In the genomic region with DNA sequence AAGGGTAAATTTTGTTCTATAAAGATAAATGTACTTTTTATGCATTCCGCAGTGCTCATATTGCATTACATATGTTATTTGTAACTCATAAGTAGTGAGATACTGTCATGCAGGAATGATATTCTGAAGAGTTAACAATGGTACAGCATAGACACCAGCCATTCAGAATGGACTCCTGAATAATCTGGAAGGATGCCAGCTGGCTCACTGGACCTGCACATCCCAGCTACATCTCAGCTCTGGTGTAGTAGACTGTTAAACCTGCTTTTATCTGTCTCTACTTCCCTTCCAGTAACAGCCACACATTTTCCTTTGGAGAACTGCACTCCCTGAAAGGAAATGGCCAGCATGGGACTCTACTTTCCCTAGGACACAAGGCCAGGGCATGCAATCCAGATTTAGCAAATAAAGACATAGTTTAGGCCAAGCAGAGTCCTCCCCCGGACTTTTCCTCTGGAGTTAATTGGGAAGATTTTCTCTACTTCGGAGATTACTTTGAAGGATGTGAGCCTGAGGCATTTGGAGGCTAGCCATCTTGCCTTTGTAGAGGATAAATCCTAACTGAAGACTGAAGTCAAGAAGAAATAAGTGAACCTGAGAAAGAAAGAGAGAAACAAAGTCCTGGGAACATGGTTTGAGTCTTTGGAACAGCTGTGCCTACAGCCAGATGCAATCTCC, we compare ENCODE assay signal across 12 cellular contexts.
DNase-seq lines count a peak whose midpoint lies in the region; ATAC-seq and TF ChIP-seq lines count a peak whose summit lies in the region.
"Had no signal": no experiment of that assay in that cellular context is flagged by ENCODE, and none has a peak within 500 bp of the region (broad histone marks: within the 10 kb centered on the region; RNA-seq: fewer than 3 reads in every experiment).

No MANE protein-coding gene starts in this region.

- H4K20me1 ChIP-seq in Karpas-422 (ENCODE audit: insufficient read depth, low read depth, low read length) = no peaks in the 10 kb centered on the region

- no peak for ATAC-seq in GM21360 (IDR thresholded peaks at IDR 0.05; ENCODE audit: unreplicated experiment)

- DNase-seq in BJ (ENCODE audit: low read depth) (peak; percentile 25), Karpas-422 (peak; percentile 59), MCF 10A (ENCODE audit: unreplicated experiment) (peak; percentile 30), medulla oblongata (ENCODE audit: extremely low spot score) (peak; percentile 69), NCI-H1694 (lab: John Stamatoyannopoulos, UW) (no peak)
- DNase-seq in activated T-cell treated with anti-CD3 and anti-CD28 coated beads, Interleukin-2, amount 50 U/mL, for 48 hours = no peak
- no peak for DNase-seq in activated effector memory CD4-positive, alpha-beta T cell treated with Interleukin-2 at 50 U/mL for 16 hours
- DNase-seq: activated naive CD8-positive, alpha-beta T cell treated with anti-CD3 and anti-CD28 coated beads, Interleukin-2, amount 10 ng/mL, durations not matched to agents 7 days and 5 days; effector memory CD4-positive, alpha-beta T cell; PC-9 had no signal

- H3K9ac ChIP-seq in Karpas-422 (ENCODE audit: low read length) = no peak overlapping the region

- no peaks in the 10 kb centered on the region for H3K36me3 ChIP-seq in BJ (ENCODE audit: control insufficient read depth, insufficient read depth, low read length)
- no peaks in the 10 kb centered on the region for H3K36me3 ChIP-seq in Karpas-422 (ENCODE audit: insufficient read depth, low read length)

- BruUV-seq in MCF 10A (replicated peaks; lab: Mats Ljungman, UMichigan) = no TSS peak

- POLR2A ChIA-PET in BJ (lab: Charles Lee) (no interaction called here), MCF 10A (lab: Yijun Ruan, JAX) (interaction anchor here (0.7 to 1.2 kb wide), 2 partner anchors 52 to 102 kb away, joined by 3 to 4 read pairs; no protein-coding TSS in a partner anchor)

- no peak overlapping the region for H3K4me2 ChIP-seq in Karpas-422 (ENCODE audit: low read depth, low read length, poor library complexity, severe bottlenecking)
- H3K4me2 ChIP-seq: PC-9 had no signal

- CTCF ChIA-PET in BJ (lab: Yijun Ruan, JAX) = interaction anchor here (0.6 to 1.5 kb wide), 4 partner anchors 12 to 378 kb away, joined by 3 to 4 read pairs (median 4); no protein-coding TSS in a partner anchor
- CTCF ChIA-PET in MCF 10A (lab: Yijun Ruan, JAX) = interaction anchor here (0.6 to 1.4 kb wide), 3 partner anchors 14 to 471 kb away, joined by 3 to 8 read pairs (median 4); no protein-coding TSS in a partner anchor

- no peak overlapping the region for H3K27ac Mint-ChIP-seq in MCF 10A (ENCODE audit: low read depth, unreplicated experiment)
- H3K27ac Mint-ChIP-seq: activated naive CD8-positive, alpha-beta T cell treated with anti-CD3 and anti-CD28 coated beads, Interleukin-2, amount 10 ng/mL, durations not matched to agents 7 days and 5 days had no signal

- H3K36me3 Mint-ChIP-seq in MCF 10A (ENCODE audit: insufficient read depth, unreplicated experiment) = no peaks in the 10 kb centered on the region

- H3K4me3 ChIP-seq in BJ (ENCODE audit: low read depth, low read length) (no peak overlapping the region), Karpas-422 (ENCODE audit: low read length) (no peak overlapping the region)
- H3K4me3 ChIP-seq: PC-9, skin epidermis had no signal

- H3K9me3 ChIP-seq in Karpas-422 (ENCODE audit: low read length) = no peaks in the 10 kb centered on the region

- H2AFZ ChIP-seq in Karpas-422 (ENCODE audit: low read length) = peak overlapping the region; percentile 45; the same call in 1 of the 2 replicates
- H2AFZ ChIP-seq: PC-9 had no signal

- H3K79me2 ChIP-seq in Karpas-422 (ENCODE audit: low read length) = no peaks in the 10 kb centered on the region

- no peaks in the 10 kb centered on the region for H3K27me3 ChIP-seq in BJ (ENCODE audit: control insufficient read depth, insufficient read depth, low read length)
- no peaks in the 10 kb centered on the region for H3K27me3 ChIP-seq in Karpas-422 (ENCODE audit: low read length)

- intact Hi-C loops in MCF 10A (cut with micrococcal nuclease) = no loop called here

- no peaks in the 10 kb centered on the region for H3K9me2 ChIP-seq in Karpas-422 (replicated peaks; ENCODE audit: insufficient read depth, low read length)

- H3K27ac ChIP-seq in Karpas-422 (ENCODE audit: low read length) = no peak overlapping the region
- H3K27ac ChIP-seq: PC-9 had no signal

- H3K4me1 ChIP-seq in Karpas-422 (ENCODE audit: low read length) = peaks cover 58% of the 10 kb centered on the region

- no peaks in the 10 kb centered on the region for H3K27me3 Mint-ChIP-seq in MCF 10A (ENCODE audit: insufficient read depth, unreplicated experiment)

- peaks cover 7% of the 10 kb centered on the region for H3K4me1 Mint-ChIP-seq in MCF 10A (ENCODE audit: insufficient read depth, unreplicated experiment)

- no peak overlapping the region for H3K4me3 Mint-ChIP-seq in MCF 10A (ENCODE audit: unreplicated experiment)
- H3K4me3 Mint-ChIP-seq: activated naive CD8-positive, alpha-beta T cell treated with anti-CD3 and anti-CD28 coated beads, Interleukin-2, amount 10 ng/mL, durations not matched to agents 7 days and 5 days had no signal

- H3K9me3 Mint-ChIP-seq in MCF 10A (ENCODE audit: unreplicated experiment) = no peaks in the 10 kb centered on the region

- TF ChIP-seq CTCF in BJ (IDR thresholded peaks at IDR 0.05; ENCODE audit: insufficient read depth, low read depth, low read length) (no peak), MCF 10A (IDR thresholded peaks at IDR 0.05; ENCODE audit: unreplicated experiment) (no peak)

Comparison
In these comparisons a context has a peak if more than half of its experiments do, and no peak if none do; other contexts are left out.
1. DNase-seq: peak in BJ (single experiment), Karpas-422 (single experiment), MCF 10A (single experiment) and medulla oblongata (single experiment); none in activated T-cell treated with anti-CD3 and anti-CD28 coated beads, Interleukin-2, amount 50 U/mL, for 48 hours (0 of 2), NCI-H1694 (single experiment) and activated effector memory CD4-positive, alpha-beta T cell treated with Interleukin-2 at 50 U/mL for 16 hours (single experiment).